17 cellular contexts compared by ENCODE assay signal in the genomic region with DNA sequence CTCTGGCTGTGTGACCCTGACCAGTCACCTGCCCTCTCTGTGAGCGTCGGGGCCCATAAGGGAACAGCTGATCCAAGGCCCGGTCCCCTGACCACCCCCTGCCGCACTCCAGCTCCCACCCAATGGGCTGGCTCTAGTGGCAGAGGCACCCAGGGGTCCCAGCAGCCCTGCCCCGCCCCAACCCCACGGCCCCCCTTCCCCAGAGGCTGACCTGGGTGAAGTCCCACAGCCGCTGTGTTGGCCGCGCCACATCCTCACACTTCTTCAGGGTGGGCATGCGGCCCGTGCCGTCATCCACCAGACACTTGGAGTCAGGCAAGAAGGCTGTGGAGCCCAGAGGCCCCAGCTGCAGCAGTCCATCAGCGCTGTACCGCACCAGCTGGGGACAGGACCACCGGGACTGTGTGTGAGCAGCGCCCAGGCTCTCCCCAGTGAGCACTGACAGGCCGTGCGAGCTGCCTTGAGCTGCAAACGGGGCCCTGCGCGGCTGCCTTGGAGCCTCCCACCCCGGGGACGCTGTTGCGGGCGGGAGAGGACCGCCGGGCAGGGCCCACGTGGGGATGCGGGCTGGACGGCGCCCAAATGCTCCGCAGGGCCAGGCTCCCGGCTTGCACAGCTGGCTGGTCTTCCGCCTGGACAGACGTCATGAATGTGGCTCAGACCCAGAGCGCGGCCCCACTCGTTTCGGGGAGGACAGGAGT.
"Had no signal": no experiment of that assay in that cellular context is flagged by ENCODE, and none has a peak within 500 bp of the region (broad histone marks: within the 10 kb centered on the region; RNA-seq: fewer than 3 reads in every experiment).

No MANE protein-coding gene starts in this region.

- H3K4me3 ChIP-seq: breast epithelium, gastroesophageal sphincter, neural progenitor cell, ovary, suprapubic skin, upper lobe of left lung had no signal

- H3K4me2 ChIP-seq: neural progenitor cell had no signal

- H3K27ac ChIP-seq: breast epithelium, gastroesophageal sphincter, neural progenitor cell, ovary, suprapubic skin, upper lobe of left lung had no signal

- H3K9me3 ChIP-seq: suprapubic skin had no signal

- FAIRE-seq: keratinocyte had no signal

- H3K4me1 ChIP-seq: breast epithelium, gastroesophageal sphincter, suprapubic skin, upper lobe of left lung had no signal

- H3K9ac ChIP-seq: neural progenitor cell had no signal

- H2AFZ ChIP-seq: neural progenitor cell had no signal

- H3K27me3 ChIP-seq: ovary, upper lobe of left lung had no signal

- DNase-seq: activated CD4-positive, CD25-positive, alpha-beta regulatory T cell treated with anti-CD3 and anti-CD28 coated beads, Interleukin-2, amount 50 U/mL, for 72 hours; activated naive CD4-positive, alpha-beta T cell treated with Interleukin-2 at 50 U/mL for 16 hours; aorta; dermis blood vessel endothelial cell; effector memory CD8-positive, alpha-beta T cell; naive B cell; ovary; stimulated activated CD4-positive, alpha-beta T cell treated with anti-CD3 and anti-CD28 coated beads, Interleukin-4, amount 100 ng/mL, for 24 hours; stimulated activated naive CD8-positive, alpha-beta T cell treated with anti-CD3 and anti-CD28 coated beads, Interleukin-15, Interleukin-2, amounts not matched to agents 100 U/mL and 50 U/mL, for 24 hours; T-helper 1 cell had no signal

- ATAC-seq: effector memory CD8-positive, alpha-beta T cell; gastroesophageal sphincter; SK-N-SH treated with all-trans-retinoic acid at 6 μM for 48 hours; stimulated activated naive CD8-positive, alpha-beta T cell treated with anti-CD3 and anti-CD28 coated beads, Interleukin-15, Interleukin-2, amounts not matched to agents 100 U/mL and 50 U/mL, for 24 hours had no signal

- H3K36me3 ChIP-seq: breast epithelium, gastroesophageal sphincter, neural progenitor cell, ovary, suprapubic skin, upper lobe of left lung had no signal
